Comparison of ENCODE assay signal across 23 cellular contexts in genomic region chr3:13294442-13295351, GRCh38.
A peak's percentile ranks its signal among the peaks of the same experiment; 100 is the strongest.
DNase-seq lines count a peak whose midpoint lies in the region; ATAC-seq and TF ChIP-seq lines count a peak whose summit lies in the region.
"Had no signal": no experiment of that assay in that cellular context is flagged by ENCODE, and none has a peak within 500 bp of the region (broad histone marks: within the 10 kb centered on the region; RNA-seq: fewer than 3 reads in every experiment).

No MANE protein-coding gene starts in this region.

- POLR2A ChIA-PET in Caco-2 (lab: Charles Lee): no interaction called here

- whole genome bisulfite sequencing in sigmoid colon, 2 donors: 69 to 74% methylated on average over 18 of the region's 18 CpGs

- no peak overlapping the region for H3K27ac ChIP-seq in sigmoid colon
- H3K27ac ChIP-seq: ascending aorta, epithelial cell of prostate, heart left ventricle, vagina had no signal

- CTCF ChIA-PET in Caco-2 (lab: Charles Lee): no interaction called here

- H3K4me3 ChIP-seq in sigmoid colon (no peak overlapping the region), Caco-2 (ENCODE audit: low read depth, low read length) (no peak overlapping the region)
- H3K4me3 ChIP-seq: ascending aorta, heart left ventricle, vagina had no signal

- no peak for ATAC-seq in activated naive CD4-positive, alpha-beta T cell treated with anti-CD3 and anti-CD28 coated beads, Interleukin-2, amount 50 U/mL, for 72 hours
- ATAC-seq: HCT116, left lobe of liver, T-cell had no signal

- H3K36me3 ChIP-seq in sigmoid colon: no peaks in the 10 kb centered on the region
- H3K36me3 ChIP-seq in Caco-2 (ENCODE audit: control insufficient read depth, insufficient read depth, low read length): no peaks in the 10 kb centered on the region
- H3K36me3 ChIP-seq: ascending aorta, heart left ventricle, vagina had no signal

- H3K4me1 ChIP-seq in sigmoid colon: no peaks in the 10 kb centered on the region
- no peaks in the 10 kb centered on the region for H3K4me1 ChIP-seq in Caco-2
- H3K4me1 ChIP-seq: ascending aorta, heart left ventricle, vagina had no signal

- no peaks in the 10 kb centered on the region for H3K36me3 Mint-ChIP-seq in Caco-2 (ENCODE audit: insufficient read depth, unreplicated experiment)
- H3K36me3 Mint-ChIP-seq in activated naive CD4-positive, alpha-beta T cell treated with anti-CD3 and anti-CD28 coated beads, Interleukin-2, amount 50 U/mL, for 72 hours: no peaks in the 10 kb centered on the region
- H3K36me3 Mint-ChIP-seq: CD4-positive, alpha-beta memory T cell; mesothelial cell of epicardium; natural killer cell treated with Interleukin-12 subunit alpha and Interleukin-12 subunit beta and Interleukin-15 and Interleukin-18, amount 100 ng/mL, for 72 hours; T-cell had no signal

- H3K4me1 Mint-ChIP-seq in Caco-2 (ENCODE audit: low read depth, unreplicated experiment): no peaks in the 10 kb centered on the region
- H3K4me1 Mint-ChIP-seq: mesothelial cell of epicardium had no signal

- H3K9me3 ChIP-seq in sigmoid colon: no peaks in the 10 kb centered on the region
- no peaks in the 10 kb centered on the region for H3K9me3 ChIP-seq in Caco-2
- H3K9me3 ChIP-seq: ascending aorta, heart left ventricle, vagina had no signal

- no TSS peak for BruUV-seq in Caco-2 (replicated peaks; lab: Mats Ljungman, UMichigan)

- H3K9me3 Mint-ChIP-seq in Caco-2 (ENCODE audit: unreplicated experiment): no peaks in the 10 kb centered on the region
- H3K9me3 Mint-ChIP-seq in activated naive CD4-positive, alpha-beta T cell treated with anti-CD3 and anti-CD28 coated beads, Interleukin-2, amount 50 U/mL, for 72 hours: no peaks in the 10 kb centered on the region
- H3K9me3 Mint-ChIP-seq: CD4-positive, alpha-beta memory T cell; mesothelial cell of epicardium; natural killer cell treated with Interleukin-12 subunit alpha and Interleukin-12 subunit beta and Interleukin-15 and Interleukin-18, amount 100 ng/mL, for 72 hours; T-cell had no signal

- no peak overlapping the region for H3K27ac Mint-ChIP-seq in Caco-2 (ENCODE audit: unreplicated experiment)
- H3K27ac Mint-ChIP-seq in activated naive CD4-positive, alpha-beta T cell treated with anti-CD3 and anti-CD28 coated beads, Interleukin-2, amount 50 U/mL, for 72 hours: no peak overlapping the region
- H3K27ac Mint-ChIP-seq: CD4-positive, alpha-beta memory T cell; mesothelial cell of epicardium; natural killer cell treated with Interleukin-12 subunit alpha and Interleukin-12 subunit beta and Interleukin-15 and Interleukin-18, amount 100 ng/mL, for 72 hours had no signal

- no peak overlapping the region for H3K4me3 Mint-ChIP-seq in Caco-2 (ENCODE audit: unreplicated experiment)
- H3K4me3 Mint-ChIP-seq: CD4-positive, alpha-beta memory T cell; mesothelial cell of epicardium; natural killer cell treated with Interleukin-12 subunit alpha and Interleukin-12 subunit beta and Interleukin-15 and Interleukin-18, amount 100 ng/mL, for 72 hours; T-cell had no signal

- DNase-seq in GDM1 (lab: John Stamatoyannopoulos, UW) (peak; percentile 20), MV-4-11 (lab: John Stamatoyannopoulos, UW) (peak; percentile 47), UCSD-AML1 (lab: John Stamatoyannopoulos, UW; ENCODE audit: unreplicated experiment) (peak; percentile 27), sigmoid colon (peak; percentile 39), Caco-2 (no peak), LoVo (ENCODE audit: low spot score) (no peak)
- no peak for DNase-seq in activated naive CD4-positive, alpha-beta T cell treated with anti-CD3 and anti-CD28 coated beads, Interleukin-2, amount 50 U/mL, for 72 hours (ENCODE audit: low spot score in 2 of 2)
- DNase-seq: activated naive CD4-positive, alpha-beta T cell treated with Interleukin-2 at 50 U/mL for 16 hours; activated T-cell treated with anti-CD3 and anti-CD28 coated beads, Interleukin-2, amount 50 U/mL, for 1 hour; caudate nucleus; CD4-positive, alpha-beta memory T cell; heart left ventricle; NCI-H1048; NCI-H187 treated with DMSO at 0.1 percent for 48 hours; NCI-H226; T-cell had no signal

- TF ChIP-seq CTCF in sigmoid colon (IDR thresholded peaks at IDR 0.05) (no peak), Caco-2 (IDR thresholded peaks at IDR 0.05; ENCODE audit: insufficient read depth in 1 of 2, low read depth in 1 of 2, low read length in 1 of 2, severe bottlenecking in 1 of 2, unreplicated experiment in 1 of 2) (no peak)

- TF ChIP-seq POLR2A in sigmoid colon (IDR thresholded peaks at IDR 0.05): no peak

- TF ChIP-seq EP300 in sigmoid colon (IDR thresholded peaks at IDR 0.05): no peak

- H3K27me3 ChIP-seq in sigmoid colon (peaks cover 0 to 18% (median 0%) of the 10 kb centered on the region in 3 donors), Caco-2 (replicated peaks; ENCODE audit: control insufficient read depth, insufficient read depth, low read length) (no peaks in the 10 kb centered on the region; the same call in none of the 2 replicates)
- H3K27me3 ChIP-seq: ascending aorta, vagina had no signal

- no peaks in the 10 kb centered on the region for H3K27me3 Mint-ChIP-seq in Caco-2 (ENCODE audit: insufficient read depth, unreplicated experiment)

- intact Hi-C loops in sigmoid colon (cut with DNase I): no loop called here
- intact Hi-C loops in Caco-2 (cut with micrococcal nuclease; ENCODE audit: unreplicated experiment): no loop called here

Comparison
In these comparisons a context has a peak if more than half of its experiments do, and no peak if none do; other contexts are left out.
1. DNase-seq: peak in GDM1 (single experiment), MV-4-11 (single experiment), UCSD-AML1 (single experiment) and sigmoid colon (single experiment); none in Caco-2 (0 of 2), activated naive CD4-positive, alpha-beta T cell treated with anti-CD3 and anti-CD28 coated beads, Interleukin-2, amount 50 U/mL, for 72 hours (0 of 2) and LoVo (single experiment).